In the genomic region with DNA sequence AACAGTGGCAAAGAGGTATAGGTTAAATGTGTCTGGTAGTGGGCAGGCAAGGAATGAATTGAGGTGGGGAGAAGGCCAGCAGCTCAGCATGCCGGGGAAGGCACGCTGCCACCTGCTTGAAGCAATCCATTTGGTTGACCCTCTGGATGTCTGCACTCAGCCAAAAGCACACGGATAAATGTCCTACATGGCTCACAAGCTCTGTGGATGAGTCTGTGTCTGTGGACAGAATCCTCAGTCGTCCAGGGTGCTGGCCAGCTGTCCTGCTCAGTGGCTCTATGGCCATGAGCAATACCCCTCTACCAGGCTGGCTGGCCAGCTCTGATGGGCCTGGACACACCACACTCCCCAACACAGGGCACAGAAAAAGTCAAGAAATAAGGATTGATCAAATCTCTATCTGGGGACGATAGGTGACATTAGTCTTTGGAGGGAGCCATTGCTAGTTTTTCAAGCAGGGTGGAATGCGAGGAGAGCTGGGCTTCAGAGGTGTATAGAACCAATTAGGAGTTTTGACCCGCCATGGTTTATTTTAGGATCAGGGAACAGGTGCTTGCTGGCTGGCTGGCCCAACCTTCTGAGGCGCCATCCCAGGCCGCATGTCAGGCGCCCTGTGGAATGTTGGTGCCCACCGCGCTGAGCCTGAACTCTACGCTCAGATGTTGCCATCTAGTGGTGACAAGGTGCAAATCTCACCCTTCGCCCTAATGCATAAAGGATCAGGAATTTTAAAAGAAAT, we compare ENCODE assay signal across 8 cellular contexts.
DNase-seq lines count a peak whose midpoint lies in the region; ATAC-seq, FAIRE-seq and TF ChIP-seq lines count a peak whose summit lies in the region.

No MANE protein-coding gene starts in this region.

- no peaks in the 10 kb centered on the region for H3K36me3 Mint-ChIP-seq in osteocyte (ENCODE audit: unreplicated experiment)

- FAIRE-seq in H54 (lab: Jason Lieb, UNC): peak; percentile 52

- H3K27ac ChIP-seq in foreskin keratinocyte: no peak overlapping the region

- peak overlapping the region; percentile 27 for H3K27ac Mint-ChIP-seq in osteocyte (ENCODE audit: unreplicated experiment)

- TF ChIP-seq POLR2A in H54 (IDR thresholded peaks at IDR 0.05; ENCODE audit: low read depth, low read length): no peak

- TF ChIP-seq CTCF in WI38 (IDR thresholded peaks at IDR 0.05; ENCODE audit: low read depth, low read length) (peak; percentile 65), foreskin keratinocyte (conservative IDR thresholded peaks at IDR 0.05) (peak; percentile 91), osteocyte (IDR thresholded peaks at IDR 0.05) (peak; percentile 95)

- no peak overlapping the region for H3K4me3 Mint-ChIP-seq in osteocyte (ENCODE audit: unreplicated experiment)

- H3K9me3 Mint-ChIP-seq in osteocyte (ENCODE audit: unreplicated experiment): no peaks in the 10 kb centered on the region

- no peak overlapping the region for H3K4me3 ChIP-seq in WI38 (ENCODE audit: low read depth, low read length)

- peak; percentile 2 for DNase-seq in stimulated activated CD4-positive, alpha-beta T cell treated with anti-CD3 and anti-CD28 coated beads, Interleukin-12 subunit alpha, Interleukin-12 subunit beta, amount 100 ng/mL, for 4 hours
- DNase-seq in stimulated activated CD4-positive, alpha-beta T cell treated with anti-CD3 and anti-CD28 coated beads, Interleukin-1b, Interleukin-23, amount 100 ng/mL, for 48 hours: no peak
- DNase-seq in H54 (ENCODE audit: insufficient read length, low spot score) (peak; percentile 72), NAMALWA (ENCODE audit: low spot score) (peak; percentile 77), foreskin keratinocyte (peak in 1 of 2 donors; percentile 15), osteocyte (ENCODE audit: extremely low spot score, unreplicated experiment) (no peak), NCI-H226 (no peak)

- H3K4me1 ChIP-seq in foreskin keratinocyte: no peaks in the 10 kb centered on the region

- peaks cover 4% of the 10 kb centered on the region for H3K27me3 ChIP-seq in foreskin keratinocyte

- peak; percentile 72 for ATAC-seq in foreskin keratinocyte

- H3K4me1 Mint-ChIP-seq in osteocyte (ENCODE audit: unreplicated experiment): peaks cover 35% of the 10 kb centered on the region

- no peaks in the 10 kb centered on the region for H3K27me3 Mint-ChIP-seq in osteocyte (ENCODE audit: unreplicated experiment)

Comparison
In these comparisons a context has a peak if more than half of its experiments do, and no peak if none do; other contexts are left out.
1. DNase-seq: peak in stimulated activated CD4-positive, alpha-beta T cell treated with anti-CD3 and anti-CD28 coated beads, Interleukin-12 subunit alpha, Interleukin-12 subunit beta, amount 100 ng/mL, for 4 hours (single experiment), H54 (single experiment) and NAMALWA (single experiment); none in stimulated activated CD4-positive, alpha-beta T cell treated with anti-CD3 and anti-CD28 coated beads, Interleukin-1b, Interleukin-23, amount 100 ng/mL, for 48 hours (single experiment), osteocyte (single experiment) and NCI-H226 (single experiment).
2. Peak in every context shown above with its lines, with median percentiles within 50 percentile points of each other: CTCF ChIP-seq.